Comparison of ENCODE assay signal across 18 cellular contexts in genomic region chr3:5390221-5390620, GRCh38.
DNase-seq lines count a peak whose midpoint lies in the region; ATAC-seq and TF ChIP-seq lines count a peak whose summit lies in the region.
"Had no signal": no experiment of that assay in that cellular context is flagged by ENCODE, and none has a peak within 500 bp of the region (broad histone marks: within the 10 kb centered on the region; RNA-seq: fewer than 3 reads in every experiment).

No MANE protein-coding gene starts in this region.

- intact Hi-C loops in OCI-LY7 (cut with micrococcal nuclease; ENCODE audit: unreplicated experiment): no loop called here
- intact Hi-C loops in MCF 10A (cut with micrococcal nuclease): no loop called here

- POLR2A ChIA-PET in OCI-LY7 (lab: Charles Lee): interaction anchor here (0.6 to 1.5 kb wide), 2 partner anchors 15 to 546 kb away, joined by 5 to 6 read pairs; no protein-coding TSS in a partner anchor
- POLR2A ChIA-PET in MCF 10A (lab: Yijun Ruan, JAX): no interaction called here

- no peaks in the 10 kb centered on the region for H3K27me3 Mint-ChIP-seq in MCF 10A (ENCODE audit: insufficient read depth, unreplicated experiment)

- no peak overlapping the region for H3K4me3 Mint-ChIP-seq in MCF 10A (ENCODE audit: unreplicated experiment)

- peaks cover 23% of the 10 kb centered on the region for H3K4me1 ChIP-seq in OCI-LY7 (ENCODE audit: insufficient read depth, low read length, poor library complexity, severe bottlenecking)
- H3K4me1 ChIP-seq: left ventricle myocardium inferior, SJSA1, tibial nerve had no signal

- H3K9me2 ChIP-seq in OCI-LY7 (ENCODE audit: insufficient read depth, low read length): no peaks in the 10 kb centered on the region

- CTCF ChIA-PET in OCI-LY7 (lab: Charles Lee; ENCODE audit: unreplicated experiment) (no interaction called here), MCF 10A (lab: Yijun Ruan, JAX) (interaction anchor here (0.6 kb wide), 1 partner anchor 795 kb away, joined by 3 read pairs; no protein-coding TSS in a partner anchor)

- H3K9me3 Mint-ChIP-seq in MCF 10A (ENCODE audit: unreplicated experiment): no peaks in the 10 kb centered on the region

- H3K4me1 Mint-ChIP-seq in MCF 10A (ENCODE audit: insufficient read depth, unreplicated experiment): peaks cover 9% of the 10 kb centered on the region

- no peaks in the 10 kb centered on the region for H3K79me2 ChIP-seq in OCI-LY7 (ENCODE audit: insufficient read depth, low read depth, low read length)

- no peak overlapping the region for H3K27ac Mint-ChIP-seq in MCF 10A (ENCODE audit: low read depth, unreplicated experiment)

- H3K36me3 ChIP-seq in OCI-LY7 (ENCODE audit: insufficient read depth, low read length): no peaks in the 10 kb centered on the region
- H3K36me3 ChIP-seq: left ventricle myocardium inferior, SJSA1, tibial nerve had no signal

- peak overlapping the region; percentile 47 for H3K4me2 ChIP-seq in OCI-LY7 (ENCODE audit: low read length)

- DNase-seq in GM12865 (ENCODE audit: low read depth) (peak; percentile 52), OCI-LY7 (ENCODE audit: low spot score) (peak; percentile 47), MCF 10A (ENCODE audit: unreplicated experiment) (no peak), NCI-H748 (lab: John Stamatoyannopoulos, UW; ENCODE audit: unreplicated experiment) (no peak), NCI-H2107 treated with DMSO at 0.1 percent for 48 hours (lab: John Stamatoyannopoulos, UW; ENCODE audit: unreplicated experiment) (no peak)
- no peak for DNase-seq in effector CD4-positive, alpha-beta T cell
- DNase-seq: activated CD4-positive, alpha-beta T cell treated with anti-CD3 and anti-CD28 coated beads, Interleukin-2, amount 50 U/mL, for 48 hours; anterior cingulate cortex; left ventricle myocardium inferior; naive thymus-derived CD8-positive, alpha-beta T cell; NK-92 treated with Interleukin-12 subunit alpha and Interleukin-12 subunit beta, amount 100 ng/mL, for 24 hours; stimulated activated CD4-positive, alpha-beta T cell treated with anti-CD3 and anti-CD28 coated beads, Interleukin-2, amount 100 ng/mL, for 24 hours; stimulated activated CD8-positive, alpha-beta memory T cell treated with anti-CD3 and anti-CD28 coated beads, Interleukin-4, amount 100 ng/mL, for 48 hours had no signal

- BruUV-seq in OCI-LY7 (replicated peaks; lab: Mats Ljungman, UMichigan) (no TSS peak), MCF 10A (replicated peaks; lab: Mats Ljungman, UMichigan) (no TSS peak)

- H3K9me3 ChIP-seq in OCI-LY7 (ENCODE audit: low read length): no peaks in the 10 kb centered on the region
- H3K9me3 ChIP-seq: left ventricle myocardium inferior, SJSA1, tibial nerve had no signal

- no peak for TF ChIP-seq CTCF in GM12865 (IDR thresholded peaks at IDR 0.05; ENCODE audit: insufficient read depth, low read depth, low read length, missing control alignments)
- no peak for TF ChIP-seq CTCF in OCI-LY7 (conservative IDR thresholded peaks at IDR 0.05; ENCODE audit: low read length)
- TF ChIP-seq CTCF in MCF 10A (IDR thresholded peaks at IDR 0.05; ENCODE audit: unreplicated experiment): no peak

- peak; percentile 55 for ATAC-seq in GM19467 (IDR thresholded peaks at IDR 0.05; ENCODE audit: unreplicated experiment)
- peak; percentile 82 for ATAC-seq in HG02885 (IDR thresholded peaks at IDR 0.05; ENCODE audit: poor library complexity, unreplicated experiment)
- ATAC-seq: esophagus mucosa; naive thymus-derived CD8-positive, alpha-beta T cell had no signal

- H3K4me3 ChIP-seq in GM12865 (ENCODE audit: low read depth, low read length) (no peak overlapping the region), OCI-LY7 (ENCODE audit: low read depth, low read length, poor library complexity, severe bottlenecking) (no peak overlapping the region)
- H3K4me3 ChIP-seq: left ventricle myocardium inferior, SJSA1, tibial nerve had no signal

- H3K36me3 Mint-ChIP-seq in MCF 10A (ENCODE audit: insufficient read depth, unreplicated experiment): no peaks in the 10 kb centered on the region
- H3K36me3 Mint-ChIP-seq: naive thymus-derived CD8-positive, alpha-beta T cell had no signal

- no peaks in the 10 kb centered on the region for H4K20me1 ChIP-seq in OCI-LY7 (ENCODE audit: insufficient read depth, low read length)

- peak overlapping the region; percentile 49; the same call in 1 of the 2 replicates for H2AFZ ChIP-seq in OCI-LY7 (ENCODE audit: low read length)

- no peak overlapping the region for H3K27ac ChIP-seq in OCI-LY7 (ENCODE audit: low read depth, low read length, poor library complexity, severe bottlenecking)
- H3K27ac ChIP-seq: left ventricle myocardium inferior, SJSA1, tibial nerve had no signal

Comparison
In these comparisons a context has a peak if more than half of its experiments do, and no peak if none do; other contexts are left out.
1. DNase-seq: peak in GM12865 (single experiment) and OCI-LY7 (single experiment); none in MCF 10A (single experiment), effector CD4-positive, alpha-beta T cell (single experiment), NCI-H748 (single experiment) and NCI-H2107 treated with DMSO at 0.1 percent for 48 hours (single experiment).